Comparison of ENCODE assay signal across 8 cellular contexts in the genomic region with DNA sequence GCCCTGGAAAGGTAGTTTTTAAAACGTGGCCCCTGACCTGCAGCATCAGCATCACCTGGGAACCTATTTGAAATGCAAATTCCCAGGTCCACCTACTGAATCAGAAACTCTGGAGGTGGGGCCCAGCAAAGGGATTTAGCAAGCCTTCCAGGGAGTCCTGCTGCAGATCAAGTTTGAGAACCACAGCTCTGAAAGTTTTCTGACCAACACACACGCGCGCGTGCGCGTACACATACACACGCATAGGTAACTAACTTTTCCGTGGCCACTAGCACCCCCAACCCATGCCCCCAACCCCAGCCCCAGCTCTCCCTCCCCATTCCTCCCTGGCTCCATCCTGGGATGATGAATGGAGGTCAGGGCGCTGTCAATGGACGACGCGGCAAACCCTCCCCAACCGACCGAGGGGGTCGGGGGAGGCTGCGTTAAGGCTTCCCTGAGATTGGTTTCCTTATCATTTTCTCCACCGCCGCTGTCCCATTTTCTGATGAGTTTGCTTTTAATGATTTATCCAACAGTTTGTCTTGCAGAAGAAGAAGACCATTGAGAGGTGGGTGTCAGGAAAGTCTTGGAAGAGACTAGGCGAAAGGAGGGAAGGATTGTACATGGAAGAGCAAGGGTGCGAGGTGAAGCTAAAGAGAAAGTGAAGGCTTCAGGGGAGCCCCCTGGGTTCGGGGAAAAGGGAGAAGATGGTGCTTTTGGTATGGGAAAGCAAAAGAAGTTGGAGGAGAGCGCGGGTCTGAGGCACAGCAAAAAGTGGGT. TPM values are rescaled to one million over a fixed set of nuclear protein-coding genes. Genes with fewer than 3 reads are reported as not detected.
DNase-seq lines count a peak whose midpoint lies in the region; ATAC-seq and TF ChIP-seq lines count a peak whose summit lies in the region.

No MANE protein-coding gene starts in this region.

- H3K4me1 Mint-ChIP-seq in activated B cell treated with CpG ODN at 0.5 μM for 24 hours: peaks cover 17% of the 10 kb centered on the region
- H3K4me1 Mint-ChIP-seq in glutamatergic neuron (ENCODE audit: low read depth, unreplicated experiment): peaks cover 32% of the 10 kb centered on the region

- H3K4me3 ChIP-seq in trophoblast cell (ENCODE audit: low read depth, low read length): peak overlapping the region; percentile 89

- peaks cover 15% of the 10 kb centered on the region for H3K79me2 ChIP-seq in trophoblast cell (ENCODE audit: control insufficient read depth, insufficient read depth, low read length, poor library complexity)

- no peak overlapping the region for H3K23ac ChIP-seq in trophoblast cell (ENCODE audit: low read length)

- H2BK12ac ChIP-seq in trophoblast cell (ENCODE audit: low read length): peak overlapping the region; percentile 33

- H3K4me3 Mint-ChIP-seq in activated B cell treated with CpG ODN at 0.5 μM for 24 hours: peak overlapping the region; percentile 69
- peak overlapping the region; percentile 92 for H3K4me3 Mint-ChIP-seq in glutamatergic neuron (ENCODE audit: unreplicated experiment)

- peak overlapping the region; percentile 86 for H4K8ac ChIP-seq in trophoblast cell (ENCODE audit: low read depth, low read length)

- POLR2A ChIA-PET in activated B cell treated with CpG ODN at 0.5 μM for 24 hours (lab: Charles Lee): interaction anchor here (0.7 kb wide), 1 partner anchor 13 kb away, joined by 5 read pairs; no protein-coding TSS in a partner anchor

- WGBS in trophoblast cell (ENCODE audit: extremely low coverage, insufficient coverage, insufficient read length): no CpG with 5 or more reads among the region's 24 CpGs

- H3K4me2 ChIP-seq in trophoblast cell (ENCODE audit: low read length): peak overlapping the region; percentile 66

- CTCF ChIA-PET in activated B cell treated with CpG ODN at 0.5 μM for 24 hours (lab: Charles Lee): no interaction called here

- H2AFZ ChIP-seq in trophoblast cell (ENCODE audit: insufficient read depth, low read length, poor library complexity): peak overlapping the region; percentile 32

- intact Hi-C loops in activated B cell treated with CpG ODN at 0.5 μM for 24 hours (cut with micrococcal nuclease): no loop called here

- peak; percentile 39 for DNase-seq in ELF-1 (ENCODE audit: low read depth, low spot score)
- DNase-seq in activated B cell treated with CpG ODN at 0.5 μM for 24 hours: no peak
- DNase-seq in glutamatergic neuron: no peak
- peak in 1 of 2 donors; percentile 12 for DNase-seq in trophoblast cell
- DNase-seq in central memory CD4-positive, alpha-beta T cell: no peak
- no peak for DNase-seq in NCI-H524 (lab: John Stamatoyannopoulos, UW)
- DNase-seq in superior temporal gyrus (ENCODE audit: extremely low spot score): no peak
- no peak for DNase-seq in erythroblast (lab: John Stamatoyannopoulos, UW)

- TF ChIP-seq CTCF in activated B cell treated with CpG ODN at 0.5 μM for 24 hours (IDR thresholded peaks at IDR 0.05) (no peak), glutamatergic neuron (IDR thresholded peaks at IDR 0.05; ENCODE audit: partially characterized antibody, unreplicated experiment) (no peak)

- H3K9ac ChIP-seq in trophoblast cell (ENCODE audit: low read length): peak overlapping the region; percentile 14

- no peaks in the 10 kb centered on the region for H3K9me3 Mint-ChIP-seq in activated B cell treated with CpG ODN at 0.5 μM for 24 hours
- peaks cover 9% of the 10 kb centered on the region for H3K9me3 Mint-ChIP-seq in glutamatergic neuron (ENCODE audit: unreplicated experiment)

- peak overlapping the region; percentile 34 for H3K18ac ChIP-seq in trophoblast cell (ENCODE audit: low read length)

- peaks cover 17% of the 10 kb centered on the region for H3K79me1 ChIP-seq in trophoblast cell (ENCODE audit: low read length)

- TF ChIP-seq POLR2A in erythroblast (IDR thresholded peaks at IDR 0.05; ENCODE audit: low read length): no peak

- peak overlapping the region; percentile 58 for H3K27ac ChIP-seq in trophoblast cell (ENCODE audit: low read depth, low read length)

- H4K91ac ChIP-seq in trophoblast cell (ENCODE audit: low read depth, low read length): peak overlapping the region; percentile 67

- no peaks in the 10 kb centered on the region for H3K27me3 ChIP-seq in trophoblast cell (ENCODE audit: insufficient read depth, low read length)

- peak overlapping the region; percentile 45 for H4K12ac ChIP-seq in trophoblast cell (ENCODE audit: low read depth, low read length)

- H3K36me3 Mint-ChIP-seq in activated B cell treated with CpG ODN at 0.5 μM for 24 hours (ENCODE audit: low read depth): no peaks in the 10 kb centered on the region
- H3K36me3 Mint-ChIP-seq in glutamatergic neuron (ENCODE audit: unreplicated experiment): no peaks in the 10 kb centered on the region

- H2BK120ac ChIP-seq in trophoblast cell (ENCODE audit: insufficient read depth, low read length, poor library complexity): peak overlapping the region; percentile 73

- H2BK5ac ChIP-seq in trophoblast cell (ENCODE audit: low read depth, low read length, poor library complexity): peak overlapping the region; percentile 78

- peaks cover 9 to 14% of the 10 kb centered on the region in 2 experiments for H3K4me1 ChIP-seq in trophoblast cell (ENCODE audit: control insufficient read depth in 1 of 2, insufficient read depth in 2 of 2, low read length in 2 of 2)

- H3K27me3 Mint-ChIP-seq in activated B cell treated with CpG ODN at 0.5 μM for 24 hours (peaks cover 69% of the 10 kb centered on the region), glutamatergic neuron (ENCODE audit: unreplicated experiment) (peaks cover 15% of the 10 kb centered on the region)

- H3K9me3 ChIP-seq in trophoblast cell (ENCODE audit: insufficient read depth, low read depth, low read length): no peaks in the 10 kb centered on the region

- H3K14ac ChIP-seq in trophoblast cell (ENCODE audit: low read length): no peak overlapping the region

- H3K4ac ChIP-seq in trophoblast cell (ENCODE audit: low read depth, low read length): peak overlapping the region; percentile 57

- no peak overlapping the region for H2AK5ac ChIP-seq in trophoblast cell (ENCODE audit: low read length)

- no peak overlapping the region for H3K27ac Mint-ChIP-seq in activated B cell treated with CpG ODN at 0.5 μM for 24 hours
- peak overlapping the region; percentile 82 for H3K27ac Mint-ChIP-seq in glutamatergic neuron (ENCODE audit: unreplicated experiment)

- no peak for ATAC-seq in activated B cell treated with CpG ODN at 0.5 μM for 24 hours (ENCODE audit: low read depth)

- H3K36me3 ChIP-seq in trophoblast cell (ENCODE audit: control insufficient read depth in 1 of 2, insufficient read depth in 2 of 2, low read length in 2 of 2): no peaks in the 10 kb centered on the region

RNA-seq across cellular contexts. Expression of a gene that starts 0.6 kb away (rescaled TPM):
- 0.33 and 0.91 TPM in 2 replicates for total RNA-seq in activated B cell treated with CpG ODN at 0.5 μM for 24 hours
- 32.9 TPM for total RNA-seq in glutamatergic neuron (ENCODE audit: unreplicated experiment)
- polyA plus RNA-seq in trophoblast cell (2013): 43.4 and 43.9 TPM in 2 replicates

Comparison
In these comparisons a context has a peak if more than half of its experiments do, and no peak if none do; other contexts are left out.
1. RNA of a gene that starts 0.6 kb away (total RNA-seq): 32.9 TPM in glutamatergic neuron (single experiment); 0.33 to 0.91 TPM in activated B cell treated with CpG ODN at 0.5 μM for 24 hours; every median in the first group is over 10 times any median in the second.